Comparison of ENCODE assay signal across 22 cellular contexts in genomic region chr1:168304865-168305264, GRCh38.
"Had no signal": no experiment of that assay in that cellular context is flagged by ENCODE, and none has a peak within 500 bp of the region (broad histone marks: within the 10 kb centered on the region; RNA-seq: fewer than 3 reads in every experiment).

No MANE protein-coding gene starts in this region.

- H3K36me3 ChIP-seq: cardiac muscle cell, gastrocnemius medialis had no signal

- H3K4me1 ChIP-seq: gastrocnemius medialis, heart right ventricle, spleen, upper lobe of right lung had no signal

- H3K4me3 ChIP-seq: cardiac muscle cell, gastrocnemius medialis, heart right ventricle, spleen, thoracic aorta, upper lobe of right lung had no signal

- ATAC-seq: activated CD8-positive, alpha-beta T cell treated with anti-CD3 and anti-CD28 coated beads for 36 hours; activated T-helper 17 cell treated with anti-CD3 and anti-CD28 coated beads, Interleukin-2, amount 50 U/mL, for 72 hours; esophagus mucosa; gastrocnemius medialis; heart right ventricle; left ventricle myocardium superior; stimulated activated memory B cell treated with anti-CD40 and anti-IgM and Interleukin-4, amounts not matched to agents 10 μg/mL and 1 μg/mL and 100 μg/mL, for 72 hours; upper lobe of right lung had no signal

- H3K27ac ChIP-seq: cardiac muscle cell, gastrocnemius medialis, heart right ventricle, spleen, thoracic aorta, upper lobe of right lung had no signal

- DNase-seq: activated CD4-positive, alpha-beta T cell treated with anti-CD3 and anti-CD28 coated beads, Interleukin-2, amount 10 ng/mL, durations not matched to agents 24 days and 14 days; activated CD4-positive, CD25-positive, alpha-beta regulatory T cell; activated CD8-positive, alpha-beta T cell treated with anti-CD3 and anti-CD28 coated beads for 36 hours; activated naive CD4-positive, alpha-beta T cell; activated naive CD8-positive, alpha-beta T cell treated with anti-CD3 and anti-CD28 coated beads for 36 hours; activated T-cell treated with anti-CD3 and anti-CD28 coated beads, Interleukin-2, amount 50 U/mL, for 1 hour; amniotic stem cell; effector CD8-positive, alpha-beta T cell; gastrocnemius medialis; heart right ventricle; kidney glomerular epithelial cell; left ventricle myocardium superior; occipital lobe; posterior cingulate gyrus; spleen; stimulated activated CD4-positive, alpha-beta T cell treated with anti-CD3 and anti-CD28 coated beads, Interleukin-4, amount 100 ng/mL, for 4 hours; upper lobe of right lung had no signal

- H3K27me3 ChIP-seq: cardiac muscle cell, gastrocnemius medialis, heart right ventricle, spleen, upper lobe of right lung had no signal

- H3K9me3 ChIP-seq: gastrocnemius medialis, heart right ventricle, spleen, thoracic aorta, upper lobe of right lung had no signal
